Comparison of ENCODE assay signal across 29 cellular contexts in the genomic region with DNA sequence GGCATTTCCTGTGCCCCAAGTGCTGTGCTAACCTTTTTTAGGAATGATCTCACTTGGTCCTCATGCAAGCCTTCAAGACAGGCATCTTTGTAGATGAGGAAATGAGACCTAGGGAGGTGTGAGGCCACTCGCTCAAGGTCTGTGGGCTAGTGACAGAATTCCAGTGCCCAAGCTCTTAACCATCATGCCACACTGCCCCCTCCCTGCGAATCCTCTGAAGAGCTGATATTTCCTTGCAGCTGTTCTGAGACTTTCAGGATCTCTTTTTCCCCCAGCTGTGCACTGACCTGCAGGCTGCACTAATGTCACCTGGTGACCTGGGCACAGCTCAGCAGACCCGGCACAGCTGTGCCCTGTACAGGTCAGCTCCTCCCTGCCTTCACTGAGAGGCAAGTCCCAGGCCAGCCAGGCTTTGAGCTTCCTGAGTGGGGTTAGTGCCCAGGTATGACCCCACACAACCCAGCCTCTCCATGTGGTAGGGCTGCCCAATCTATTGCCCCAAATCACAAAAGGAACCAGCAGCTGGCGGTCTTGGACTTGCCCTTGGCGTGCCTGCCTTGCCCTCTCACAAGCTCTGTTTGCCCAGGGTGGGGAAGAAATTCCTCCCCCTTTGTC. TPM values are rescaled to one million over a fixed set of nuclear protein-coding genes. Genes with fewer than 3 reads are reported as not detected.
DNase-seq lines count a peak whose midpoint lies in the region; ATAC-seq and TF ChIP-seq lines count a peak whose summit lies in the region.
"Had no signal": no experiment of that assay in that cellular context is flagged by ENCODE, and none has a peak within 500 bp of the region (broad histone marks: within the 10 kb centered on the region; RNA-seq: fewer than 3 reads in every experiment).

No MANE protein-coding gene starts in this region.

- H3K9me3 ChIP-seq in Loucy (ENCODE audit: insufficient read depth, low read depth, low read length): no peaks in the 10 kb centered on the region
- H3K9me3 ChIP-seq in mucosa of descending colon: no peaks in the 10 kb centered on the region
- H3K9me3 ChIP-seq: heart right ventricle, ovary, right atrium auricular region, SJCRH30 had no signal

- TF ChIP-seq CTCF in Loucy (conservative IDR thresholded peaks at IDR 0.05; ENCODE audit: low read length): no peak
- TF ChIP-seq CTCF in chondrocyte (IDR thresholded peaks at IDR 0.05): peak; percentile 39
- TF ChIP-seq CTCF in mucosa of descending colon (IDR thresholded peaks at IDR 0.05): no peak
- no peak for TF ChIP-seq CTCF in nephron progenitor cell (IDR thresholded peaks at IDR 0.05)

- peak overlapping the region; percentile 31; the same call in 1 of the 2 replicates for H2AFZ ChIP-seq in Loucy (ENCODE audit: low read length)
- H2AFZ ChIP-seq: PC-9 had no signal

- no peaks in the 10 kb centered on the region for H3K27me3 ChIP-seq in Loucy (ENCODE audit: insufficient read depth, low read length, poor library complexity, severe bottlenecking)
- H3K27me3 ChIP-seq: ovary, right atrium auricular region, SJCRH30 had no signal

- peaks cover 39% of the 10 kb centered on the region for H3K27me3 Mint-ChIP-seq in chondrocyte (ENCODE audit: low read depth)
- peaks cover 23% of the 10 kb centered on the region for H3K27me3 Mint-ChIP-seq in nephron progenitor cell (ENCODE audit: low read depth, poor library complexity)
- H3K27me3 Mint-ChIP-seq: activated naive CD8-positive, alpha-beta T cell treated with anti-CD3 and anti-CD28 coated beads, Interleukin-2, amount 50 U/mL, for 24 hours had no signal

- no peak overlapping the region for H3K4me2 ChIP-seq in Loucy (ENCODE audit: low read depth, low read length, poor library complexity, severe bottlenecking)
- H3K4me2 ChIP-seq: PC-9 had no signal

- intact Hi-C loops in mucosa of descending colon (cut with DNase I, micrococcal nuclease): no loop called here

- H3K27ac Mint-ChIP-seq in chondrocyte (ENCODE audit: unreplicated experiment) (no peak overlapping the region), nephron progenitor cell (no peak overlapping the region)
- H3K27ac Mint-ChIP-seq: activated CD8-positive, alpha-beta T cell treated with anti-CD3 and anti-CD28 coated beads for 36 hours; activated naive CD8-positive, alpha-beta T cell treated with anti-CD3 and anti-CD28 coated beads, Interleukin-2, amount 50 U/mL, for 24 hours; memory B cell had no signal

- H3K4me3 ChIP-seq in Loucy (ENCODE audit: low read length, poor library complexity, severe bottlenecking) (no peak overlapping the region), mucosa of descending colon (no peak overlapping the region)
- H3K4me3 ChIP-seq: heart right ventricle, ovary, PC-9, right atrium auricular region, SJCRH30 had no signal

- no peak overlapping the region for H3K9ac ChIP-seq in Loucy (ENCODE audit: low read depth, low read length, poor library complexity, severe bottlenecking)

- H3K9me2 ChIP-seq in Loucy (replicated peaks; ENCODE audit: low read depth, low read length): no peaks in the 10 kb centered on the region

- H3K4me3 Mint-ChIP-seq in chondrocyte (ENCODE audit: unreplicated experiment) (no peak overlapping the region), nephron progenitor cell (no peak overlapping the region)
- H3K4me3 Mint-ChIP-seq: activated CD8-positive, alpha-beta T cell treated with anti-CD3 and anti-CD28 coated beads for 36 hours; activated naive CD8-positive, alpha-beta T cell treated with anti-CD3 and anti-CD28 coated beads, Interleukin-2, amount 50 U/mL, for 24 hours; memory B cell; naive thymus-derived CD4-positive, alpha-beta T cell had no signal

- DNase-seq in DMS79 (lab: John Stamatoyannopoulos, UW): peak; percentile 26
- DNase-seq in chondrocyte (ENCODE audit: low spot score): no peak
- DNase-seq in mucosa of descending colon: no peak
- DNase-seq in NCI-H146 treated with DMSO at 0.1 percent for 48 hours (lab: John Stamatoyannopoulos, UW; ENCODE audit: unreplicated experiment): no peak
- DNase-seq in COLO829 (ENCODE audit: low spot score): no peak
- no peak for DNase-seq in nephron progenitor cell
- DNase-seq: activated CD4-positive, CD25-positive, alpha-beta regulatory T cell treated with anti-CD3 and anti-CD28 coated beads, Interleukin-2, amount 50 U/mL, for 72 hours; activated CD8-positive, alpha-beta T cell treated with anti-CD3 and anti-CD28 coated beads for 36 hours; activated effector memory CD4-positive, alpha-beta T cell treated with Interleukin-2 at 50 U/mL for 16 hours; activated naive CD8-positive, alpha-beta T cell treated with anti-CD3 and anti-CD28 coated beads, Interleukin-2, amount 50 U/mL, for 24 hours; cerebellar nuclear complex; EL; foreskin fibroblast; heart right ventricle; Kasumi-1; left cardiac atrium; naive thymus-derived CD4-positive, alpha-beta T cell; NCI-H2107; NCI-H446; ovary; PC-9; stimulated activated naive CD8-positive, alpha-beta T cell treated with anti-CD3 and anti-CD28 coated beads, Interleukin-15, Interleukin-2, amounts not matched to agents 100 U/mL and 50 U/mL, for 24 hours; T-helper 1 cell had no signal

- peaks cover 13% of the 10 kb centered on the region for H3K4me1 Mint-ChIP-seq in chondrocyte (ENCODE audit: low read depth)
- peaks cover 37% of the 10 kb centered on the region for H3K4me1 Mint-ChIP-seq in nephron progenitor cell
- H3K4me1 Mint-ChIP-seq: activated naive CD8-positive, alpha-beta T cell treated with anti-CD3 and anti-CD28 coated beads, Interleukin-2, amount 50 U/mL, for 24 hours; memory B cell; naive thymus-derived CD4-positive, alpha-beta T cell had no signal

- H3K9me3 Mint-ChIP-seq in chondrocyte (ENCODE audit: low read depth) (no peaks in the 10 kb centered on the region), nephron progenitor cell (no peaks in the 10 kb centered on the region)
- H3K9me3 Mint-ChIP-seq: activated CD8-positive, alpha-beta T cell treated with anti-CD3 and anti-CD28 coated beads for 36 hours; activated naive CD8-positive, alpha-beta T cell treated with anti-CD3 and anti-CD28 coated beads, Interleukin-2, amount 50 U/mL, for 24 hours; memory B cell; naive thymus-derived CD4-positive, alpha-beta T cell had no signal

- H4K20me1 ChIP-seq in Loucy (ENCODE audit: insufficient read depth, low read length, poor library complexity, severe bottlenecking): no peaks in the 10 kb centered on the region

- peak; percentile 32 for ATAC-seq in mucosa of descending colon
- ATAC-seq in HG03469 (IDR thresholded peaks at IDR 0.05; ENCODE audit: unreplicated experiment): no peak
- ATAC-seq: activated CD8-positive, alpha-beta T cell treated with anti-CD3 and anti-CD28 coated beads for 36 hours; activated naive CD8-positive, alpha-beta T cell treated with anti-CD3 and anti-CD28 coated beads, Interleukin-2, amount 50 U/mL, for 24 hours; left cardiac atrium; naive thymus-derived CD4-positive, alpha-beta T cell had no signal

- H3K36me3 Mint-ChIP-seq in chondrocyte (ENCODE audit: low read depth) (no peaks in the 10 kb centered on the region), nephron progenitor cell (ENCODE audit: low read depth) (no peaks in the 10 kb centered on the region)
- H3K36me3 Mint-ChIP-seq: memory B cell; naive thymus-derived CD4-positive, alpha-beta T cell had no signal

- H3F3A ChIP-seq in Loucy (ENCODE audit: low read depth): no peaks in the 10 kb centered on the region

- H3K4me1 ChIP-seq in Loucy (ENCODE audit: insufficient read depth, low read length, poor library complexity, severe bottlenecking) (no peaks in the 10 kb centered on the region), mucosa of descending colon (ENCODE audit: low read depth) (no peaks in the 10 kb centered on the region)
- H3K4me1 ChIP-seq: heart right ventricle, right atrium auricular region had no signal

- no peaks in the 10 kb centered on the region for H3K36me3 ChIP-seq in Loucy (ENCODE audit: insufficient read depth, low read length)
- no peaks in the 10 kb centered on the region for H3K36me3 ChIP-seq in mucosa of descending colon (ENCODE audit: low read depth)
- H3K36me3 ChIP-seq: heart right ventricle, ovary, right atrium auricular region, SJCRH30 had no signal

- no peaks in the 10 kb centered on the region for H3K79me2 ChIP-seq in Loucy (ENCODE audit: insufficient read depth, low read length)

RNA-seq across cellular contexts. Expression of gene MORN5, which starts 32.7 kb away (rescaled TPM):
- not detected in 3 replicates for total RNA-seq in chondrocyte
- 10 to 100 TPM in 1 of 3 donors, 1 to 10 TPM in 1, not detected in 1; 1.6 to 21.2 TPM for total RNA-seq in mucosa of descending colon
- total RNA-seq: activated CD8-positive, alpha-beta T cell treated with anti-CD3 and anti-CD28 coated beads for 36 hours; epithelial cell of proximal tubule; heart right ventricle; left cardiac atrium; naive thymus-derived CD4-positive, alpha-beta T cell; PC-9; right atrium auricular region; SJCRH30 had no signal

RNA-seq across cellular contexts. Expression of gene NDUFA8, which starts 32.8 kb away (rescaled TPM):
- total RNA-seq in chondrocyte (47.9 to 62.6 TPM (median 49.7 TPM) in 3 replicates), mucosa of descending colon (10 to 100 TPM; 66.9 to 85.0 (median 69.1) TPM)

RNA-seq across cellular contexts. Expression of gene LHX6, which starts 36.4 kb away (rescaled TPM):
- total RNA-seq in chondrocyte (not detected in 3 replicates), mucosa of descending colon (1 to 10 TPM; 2.0 to 5.1 (median 2.3) TPM)
- total RNA-seq: naive thymus-derived CD4-positive, alpha-beta T cell; PC-9 had no signal
